Comparison of ENCODE assay signal across 23 cellular contexts in genomic region chr12:130947028-130947427, GRCh38. TPM values are rescaled to one million over a fixed set of nuclear protein-coding genes. Genes with fewer than 3 reads are reported as not detected.
A peak's percentile ranks its signal among the peaks of the same experiment; 100 is the strongest.
DNase-seq lines count a peak whose midpoint lies in the region; ATAC-seq and TF ChIP-seq lines count a peak whose summit lies in the region.
"Had no signal": no experiment of that assay in that cellular context is flagged by ENCODE, and none has a peak within 500 bp of the region (broad histone marks: within the 10 kb centered on the region; RNA-seq: fewer than 3 reads in every experiment).

No MANE protein-coding gene starts in this region.

- peaks cover 47% of the 10 kb centered on the region for H3K9me3 Mint-ChIP-seq in WTC11
- peaks cover 22 to 25% of the 10 kb centered on the region in 2 donors for H3K9me3 Mint-ChIP-seq in stimulated activated naive CD8-positive, alpha-beta T cell treated with anti-CD3 and anti-CD28 coated beads, Interleukin-15, amount 100 ng/mL, for 72 hours

- CTCF ChIA-PET in WTC11 (lab: Charles Lee), result interaction anchor here (0.6 to 1.0 kb wide), 3 partner anchors 31 to 1073 kb away, joined by 3 read pairs; no protein-coding TSS in a partner anchor

- POLR2A ChIA-PET in WTC11 (lab: Charles Lee), result no interaction called here

- H3K4me3 Mint-ChIP-seq in WTC11, result no peak overlapping the region
- H3K4me3 Mint-ChIP-seq in stimulated activated naive CD8-positive, alpha-beta T cell treated with anti-CD3 and anti-CD28 coated beads, Interleukin-15, amount 100 ng/mL, for 72 hours, result no peak overlapping the region
- H3K4me3 Mint-ChIP-seq: CD14-positive monocyte, IgD-negative memory B cell had no signal

- peak overlapping the region; percentile 24 for H3K27ac Mint-ChIP-seq in WTC11
- H3K27ac Mint-ChIP-seq in stimulated activated naive CD8-positive, alpha-beta T cell treated with anti-CD3 and anti-CD28 coated beads, Interleukin-15, amount 100 ng/mL, for 72 hours, result no peak overlapping the region
- H3K27ac Mint-ChIP-seq: CD14-positive monocyte had no signal

- H3K4me1 Mint-ChIP-seq in WTC11, result peaks cover 40% of the 10 kb centered on the region
- no peaks in the 10 kb centered on the region for H3K4me1 Mint-ChIP-seq in stimulated activated naive CD8-positive, alpha-beta T cell treated with anti-CD3 and anti-CD28 coated beads, Interleukin-15, amount 100 ng/mL, for 72 hours
- H3K4me1 Mint-ChIP-seq: IgD-negative memory B cell had no signal

- H3K36me3 Mint-ChIP-seq in WTC11, result peaks cover 30% of the 10 kb centered on the region
- H3K36me3 Mint-ChIP-seq: CD14-positive monocyte had no signal

- no peak for ATAC-seq in WTC11
- ATAC-seq in stimulated activated naive CD8-positive, alpha-beta T cell treated with anti-CD3 and anti-CD28 coated beads, Interleukin-15, amount 100 ng/mL, for 72 hours, result no peak

- peaks cover 22% of the 10 kb centered on the region for H3K27me3 Mint-ChIP-seq in WTC11 (ENCODE audit: low read depth)
- H3K27me3 Mint-ChIP-seq in stimulated activated naive CD8-positive, alpha-beta T cell treated with anti-CD3 and anti-CD28 coated beads, Interleukin-15, amount 100 ng/mL, for 72 hours, result peaks cover 37% of the 10 kb centered on the region

- TF ChIP-seq CTCF in WTC11 (IDR thresholded peaks at IDR 0.05), result no peak

- DNase-seq in NOMO-1 treated with DMSO at 0.1 percent for 48 hours (lab: John Stamatoyannopoulos, UW; ENCODE audit: unreplicated experiment), result peak; percentile 7
- no peak for DNase-seq in NOMO-1 treated with dmso at 0.1 percent for 144 hours (lab: John Stamatoyannopoulos, UW; ENCODE audit: unreplicated experiment)
- no peak for DNase-seq in WTC11 (ENCODE audit: low spot score)
- DNase-seq in mucosa of gallbladder (ENCODE audit: low spot score), result peak; percentile 4
- DNase-seq in stimulated activated naive CD8-positive, alpha-beta T cell treated with anti-CD3 and anti-CD28 coated beads, Interleukin-15, amount 100 ng/mL, for 72 hours, result no peak
- no peak for DNase-seq in NCI-H345 treated with DMSO at 0.1 percent for 48 hours (lab: John Stamatoyannopoulos, UW; ENCODE audit: unreplicated experiment)
- DNase-seq in activated CD8-positive, alpha-beta memory T cell treated with anti-CD3 and anti-CD28 coated beads, Interleukin-2, amount 50 U/mL, for 4 hours, result no peak
- DNase-seq: 8988T, ACHN, BE2C, Calu3, DMS79 treated with DMSO at 0.1 percent for 48 hours, GF-D8, H7, NCI-H1105 treated with DMSO at 0.1 percent for 48 hours, NCI-H1694, NCI-H2029 treated with DMSO at 0.1 percent for 48 hours, NCI-H526 treated with DMSO at 0.1 percent for 48 hours, SIG-M5, SK-N-SH, SW 1271 had no signal

TF ChIP-seq in WTC11, 78 proteins besides CTCF, POLR2A, EP300 and RAD21:
- TF ChIP-seq ZNF396 (CRISPR knock-in tag; IDR thresholded peaks at IDR 0.05; ENCODE audit: borderline replicate concordance) (no peak), USF2 (CRISPR knock-in tag; IDR thresholded peaks at IDR 0.05) (peak; percentile 42; the same call in 1 of the 2 replicates), ZNF281 (CRISPR knock-in tag; IDR thresholded peaks at IDR 0.05) (no peak)

RNA-seq across cellular contexts. Expression of gene ADGRD1, which starts 6.7 kb away (rescaled TPM):
- total RNA-seq in WTC11 (2021) (0.77 to 0.87 TPM (median 0.80 TPM) in 3 replicates), mucosa of gallbladder (96.1 TPM)
- total RNA-seq: Calu3 had no signal

Comparison
In these comparisons a context has a peak if more than half of its experiments do, and no peak if none do; other contexts are left out.
1. DNase-seq: peak in NOMO-1 treated with DMSO at 0.1 percent for 48 hours (single experiment) and mucosa of gallbladder (single experiment); none in NOMO-1 treated with dmso at 0.1 percent for 144 hours (single experiment), WTC11 (single experiment), stimulated activated naive CD8-positive, alpha-beta T cell treated with anti-CD3 and anti-CD28 coated beads, Interleukin-15, amount 100 ng/mL, for 72 hours (0 of 2), NCI-H345 treated with DMSO at 0.1 percent for 48 hours (single experiment) and activated CD8-positive, alpha-beta memory T cell treated with anti-CD3 and anti-CD28 coated beads, Interleukin-2, amount 50 U/mL, for 4 hours (single experiment).
2. RNA of gene ADGRD1, which starts 6.7 kb away (total RNA-seq): 96.1 TPM in mucosa of gallbladder (single experiment); 0.77 to 0.87 TPM in WTC11; every median in the first group is over 10 times any median in the second.